Comparison of ENCODE assay signal across 1 cellular context in the genomic region with DNA sequence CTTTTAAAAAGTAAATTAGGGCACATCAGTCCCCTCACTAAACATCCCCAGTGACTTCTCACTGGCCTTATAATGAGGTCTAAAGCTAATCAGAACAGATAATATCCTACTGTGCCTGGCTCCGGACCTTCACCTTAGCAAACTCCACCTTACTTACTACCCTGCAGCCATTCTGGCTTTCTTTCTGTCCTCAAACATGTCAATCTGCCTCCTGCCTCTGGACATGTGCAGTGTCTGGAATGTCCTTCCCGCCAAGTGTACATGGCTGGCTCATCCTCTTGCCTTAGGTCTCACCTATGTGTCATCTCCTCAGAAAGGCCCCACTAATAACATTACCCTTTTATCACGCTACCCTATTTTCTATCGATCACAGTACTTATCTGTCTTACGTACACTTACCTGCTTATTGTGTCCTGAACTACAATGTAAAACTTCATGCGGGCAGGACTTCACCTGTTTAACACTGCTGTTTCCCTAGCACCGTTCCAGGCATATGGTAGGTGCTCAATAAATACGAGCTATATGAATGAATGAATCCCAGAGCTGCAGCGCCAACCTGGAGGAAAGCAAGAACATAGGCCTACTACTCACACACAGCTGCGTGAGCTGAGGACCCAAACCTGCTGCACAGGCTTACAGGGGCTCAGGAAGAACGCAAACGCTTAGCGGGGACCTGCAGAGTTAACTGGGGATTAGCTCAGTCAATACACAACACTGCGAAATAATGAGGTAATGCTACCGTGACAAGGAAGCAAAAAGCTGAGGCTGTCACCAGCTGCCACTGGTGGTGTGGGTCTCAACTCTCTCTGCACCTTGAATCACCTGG.
TF ChIP-seq lines count a peak whose summit lies in the region.

No MANE protein-coding gene starts in this region.

TF ChIP-seq in HCT116, 20 proteins besides CTCF, POLR2A, EP300 and RAD21:
- no peak for TF ChIP-seq SRF (IDR thresholded peaks at IDR 0.05; ENCODE audit: low read depth)
- peak; percentile 12; the same call in 1 of the 2 replicates for TF ChIP-seq POLR2AphosphoS5 (IDR thresholded peaks at IDR 0.05; ENCODE audit: low read depth, low read length)
- TF ChIP-seq, protein P1, sequence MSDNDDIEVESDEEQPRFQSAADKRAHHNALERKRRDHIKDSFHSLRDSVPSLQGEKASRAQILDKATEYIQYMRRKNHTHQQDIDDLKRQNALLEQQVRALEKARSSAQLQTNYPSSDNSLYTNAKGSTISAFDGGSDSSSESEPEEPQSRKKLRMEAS (IDR thresholded peaks at IDR 0.05), result peak; percentile 52; the same call in 1 of the 2 replicates
